ENCODE assay signal across 13 cellular contexts in the genomic region with DNA sequence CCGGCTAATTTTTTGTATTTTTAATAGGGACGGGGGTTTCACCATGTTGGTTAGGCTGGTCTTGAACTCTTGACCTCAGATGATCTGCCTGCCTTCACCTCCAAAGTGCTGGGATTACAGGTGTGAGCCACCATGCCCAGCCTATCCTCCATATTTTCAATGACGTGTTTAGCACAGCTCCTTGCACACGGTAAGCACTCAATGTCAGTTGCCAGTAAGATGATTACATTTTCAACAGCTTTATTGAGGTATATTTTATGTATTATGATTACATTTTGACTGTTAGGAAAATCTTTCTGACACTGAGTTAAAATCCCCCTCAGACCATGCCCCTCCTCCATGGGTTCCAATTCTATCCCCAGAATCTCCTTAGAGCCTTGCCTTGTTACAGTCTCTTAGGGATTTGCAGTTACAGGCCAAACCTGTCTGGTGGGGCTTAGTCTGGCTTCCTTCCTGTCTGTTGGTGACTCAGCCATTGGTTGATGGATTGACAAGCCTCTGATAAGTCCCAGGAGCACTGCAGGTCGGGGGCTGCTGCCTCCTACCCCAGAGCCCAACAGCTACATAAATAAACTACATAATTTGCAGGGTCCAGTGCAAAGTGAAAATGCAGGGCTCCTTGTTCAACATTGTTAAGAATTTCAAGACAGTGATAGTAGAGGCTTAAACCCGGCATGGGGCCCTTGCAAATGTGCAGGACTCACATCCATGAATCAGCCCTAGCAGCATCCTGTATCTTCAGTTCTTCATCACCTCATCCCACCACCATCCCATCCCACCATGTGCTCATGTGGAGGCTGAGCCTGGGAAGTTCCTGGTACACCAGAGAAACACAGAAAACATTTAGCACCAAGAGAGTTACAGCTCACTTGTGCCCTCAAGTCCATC. TPM values are rescaled to one million over a fixed set of nuclear protein-coding genes. Genes with fewer than 3 reads are reported as not detected.
DNase-seq lines count a peak whose midpoint lies in the region; ATAC-seq and TF ChIP-seq lines count a peak whose summit lies in the region.
"Had no signal": no experiment of that assay in that cellular context is flagged by ENCODE, and none has a peak within 500 bp of the region (broad histone marks: within the 10 kb centered on the region; RNA-seq: fewer than 3 reads in every experiment).

No MANE protein-coding gene starts in this region.

- TF ChIP-seq CTCF in A673 (conservative IDR thresholded peaks at IDR 0.05; ENCODE audit: low read depth, low read length) (no peak), H9 (conservative IDR thresholded peaks at IDR 0.05) (no peak), hepatocyte (IDR thresholded peaks at IDR 0.05; ENCODE audit: poor library complexity) (no peak), MM.1S (IDR thresholded peaks at IDR 0.05; ENCODE audit: low read length) (no peak), left lung (IDR thresholded peaks at IDR 0.05) (no peak)

- H3K4me3 Mint-ChIP-seq in H9 (no peak overlapping the region), T-helper 17 cell (no peak overlapping the region)
- H3K4me3 Mint-ChIP-seq: CD4-positive, alpha-beta T cell had no signal

- H3K14ac ChIP-seq in H9 (ENCODE audit: insufficient read depth, low read length): no peak overlapping the region

- no peak overlapping the region for H3K56ac ChIP-seq in H9 (ENCODE audit: insufficient read length, low read depth, low read length)

- no peaks in the 10 kb centered on the region; a peak in 1 of 7 replicates for H3K36me3 Mint-ChIP-seq in H9 (ENCODE audit: insufficient read depth in 1 of 3, low read depth in 3 of 3)
- no peaks in the 10 kb centered on the region for H3K36me3 Mint-ChIP-seq in T-helper 17 cell (ENCODE audit: low read depth)

- DNase-seq in A673 (ENCODE audit: low spot score) (peak; percentile 45), H9 (no peak), T-helper 17 cell (no peak), hepatocyte (ENCODE audit: low spot score) (peak; percentile 50), OCI-M2 (lab: John Stamatoyannopoulos, UW; ENCODE audit: unreplicated experiment) (no peak), DMS153 (lab: John Stamatoyannopoulos, UW) (no peak), MM.1S (no peak), left lung (no peak)
- DNase-seq: CD4-positive, alpha-beta T cell; kidney; Peyer's patch; stimulated activated CD8-positive, alpha-beta memory T cell treated with anti-CD3 and anti-CD28 coated beads, Interleukin-4, amount 100 ng/mL, for 48 hours had no signal

- WGBS in H9 (ENCODE audit: extremely low coverage, insufficient read length, low lambda C conversion rate): no CpG with 5 or more reads among the region's 6 CpGs
- WGBS in hepatocyte (ENCODE audit: low lambda C conversion rate, missing lambda C conversion rate): 55% methylated on average over 6 of the region's 6 CpGs

- H3K9me3 Mint-ChIP-seq in H9: no peaks in the 10 kb centered on the region
- H3K9me3 Mint-ChIP-seq: CD4-positive, alpha-beta T cell had no signal

- no peak overlapping the region for H3T11ph ChIP-seq in H9 (ENCODE audit: low read length)

- H4K20me1 ChIP-seq in H9 (ENCODE audit: control insufficient read depth, insufficient read depth, insufficient read length) (no peaks in the 10 kb centered on the region), hepatocyte (ENCODE audit: insufficient read depth, poor library complexity, severe bottlenecking) (no peaks in the 10 kb centered on the region), MM.1S (ENCODE audit: insufficient read depth, low read length) (no peaks in the 10 kb centered on the region)

- no peak overlapping the region for H3K23ac ChIP-seq in H9 (ENCODE audit: insufficient read length, low read depth, low read length)

- H3F3A ChIP-seq in MM.1S (ENCODE audit: insufficient read depth, low read length): no peaks in the 10 kb centered on the region

- H3K4me2 ChIP-seq in H9 (ENCODE audit: insufficient read depth, insufficient read length, low read length) (no peak overlapping the region), hepatocyte (no peak overlapping the region), MM.1S (ENCODE audit: low read depth, low read length) (no peak overlapping the region)

- H2BK5ac ChIP-seq in H9 (ENCODE audit: insufficient read length, low read length): no peak overlapping the region

- peaks cover 12% of the 10 kb centered on the region for H3K4me1 ChIP-seq in A673 (ENCODE audit: insufficient read depth, low read length, poor library complexity, severe bottlenecking)
- no peaks in the 10 kb centered on the region; the same call in 1 of the 2 replicates for H3K4me1 ChIP-seq in H9 (ENCODE audit: insufficient read depth, low read length)
- peaks cover 9% of the 10 kb centered on the region for H3K4me1 ChIP-seq in hepatocyte (ENCODE audit: insufficient read depth)
- H3K4me1 ChIP-seq in MM.1S (ENCODE audit: low read length): no peaks in the 10 kb centered on the region
- H3K4me1 ChIP-seq in left lung: peaks cover 6 to 9% of the 10 kb centered on the region in 2 donors
- H3K4me1 ChIP-seq: Peyer's patch had no signal

- H3K27ac ChIP-seq in A673 (ENCODE audit: low read depth, low read length, poor library complexity, severe bottlenecking) (no peak overlapping the region), H9 (ENCODE audit: insufficient read length, low read depth, low read length) (no peak overlapping the region), hepatocyte (peak overlapping the region; percentile 51), MM.1S (ENCODE audit: low read length) (no peak overlapping the region), left lung (no peak overlapping the region)
- H3K27ac ChIP-seq: Peyer's patch had no signal

- intact Hi-C loops in A673 (cut with micrococcal nuclease; ENCODE audit: unreplicated experiment) (no loop called here), left lung (cut with DNase I) (no loop called here)

- no peaks in the 10 kb centered on the region for H3K79me1 ChIP-seq in H9 (ENCODE audit: insufficient read depth, low read depth, low read length, poor library complexity, severe bottlenecking)

- no peak overlapping the region for H4K5ac ChIP-seq in H9 (ENCODE audit: insufficient read length, low read depth, low read length)

- no peak overlapping the region for H3K9ac ChIP-seq in H9 (ENCODE audit: extremely low read depth, insufficient read length, low read length)
- no peak overlapping the region for H3K9ac ChIP-seq in MM.1S (ENCODE audit: low read length)

- H2AK5ac ChIP-seq in H9 (ENCODE audit: insufficient read length, low read length): no peak overlapping the region

- H4K91ac ChIP-seq in H9 (ENCODE audit: insufficient read length, low read depth, low read length): no peak overlapping the region

- H3K79me2 ChIP-seq in H9 (ENCODE audit: insufficient read depth, low read length) (no peaks in the 10 kb centered on the region), hepatocyte (no peaks in the 10 kb centered on the region), MM.1S (ENCODE audit: low read length) (no peaks in the 10 kb centered on the region)

- BruUV-seq in A673 (replicated peaks; lab: Mats Ljungman, UMichigan): no TSS peak

- no peaks in the 10 kb centered on the region for H3K36me3 ChIP-seq in A673 (ENCODE audit: insufficient read depth, low read length, poor library complexity, severe bottlenecking)
- no peaks in the 10 kb centered on the region for H3K36me3 ChIP-seq in hepatocyte (replicated peaks; ENCODE audit: insufficient read depth, low read depth)
- H3K36me3 ChIP-seq in MM.1S (replicated peaks; ENCODE audit: insufficient read depth, low read length): no peaks in the 10 kb centered on the region
- H3K36me3 ChIP-seq in left lung: no peaks in the 10 kb centered on the region
- H3K36me3 ChIP-seq: Peyer's patch had no signal

- no peak overlapping the region for H3K18ac ChIP-seq in H9 (ENCODE audit: insufficient read length, low read depth, low read length)

- H2BK15ac ChIP-seq in H9 (ENCODE audit: low read depth, low read length): no peak overlapping the region

- POLR2A ChIA-PET in A673 (lab: Charles Lee; ENCODE audit: low non-redundant PET): no interaction called here

- no peak overlapping the region for H3K4ac ChIP-seq in H9 (ENCODE audit: low read depth, low read length)

- H3K9me3 ChIP-seq in A673 (ENCODE audit: low read depth, low read length, poor library complexity, severe bottlenecking): no peaks in the 10 kb centered on the region
- no peaks in the 10 kb centered on the region for H3K9me3 ChIP-seq in H9 (ENCODE audit: control insufficient read depth, low read depth, low read length)
- no peaks in the 10 kb centered on the region for H3K9me3 ChIP-seq in T-helper 17 cell (ENCODE audit: control insufficient read depth, low read length, poor library complexity, severe bottlenecking)
- H3K9me3 ChIP-seq in hepatocyte (ENCODE audit: low read depth): no peaks in the 10 kb centered on the region
- H3K9me3 ChIP-seq in MM.1S (replicated peaks; ENCODE audit: insufficient read depth, low read length): no peaks in the 10 kb centered on the region
- no peaks in the 10 kb centered on the region for H3K9me3 ChIP-seq in left lung
- H3K9me3 ChIP-seq: Peyer's patch had no signal

- H2AFZ ChIP-seq in H9 (ENCODE audit: low read length) (no peak overlapping the region), hepatocyte (no peak overlapping the region), MM.1S (ENCODE audit: low read length) (no peak overlapping the region)

- H3K27me3 ChIP-seq in A673 (replicated peaks; ENCODE audit: insufficient read depth, low read depth, low read length, poor library complexity) (no peaks in the 10 kb centered on the region), H9 (ENCODE audit: insufficient read depth, low read length) (no peaks in the 10 kb centered on the region), hepatocyte (no peaks in the 10 kb centered on the region), MM.1S (replicated peaks; ENCODE audit: insufficient read depth, low read length) (no peaks in the 10 kb centered on the region), left lung (no peaks in the 10 kb centered on the region)
- H3K27me3 ChIP-seq: Peyer's patch had no signal

- ATAC-seq in T-helper 17 cell (no peak), left lung (no peak)

- no peak overlapping the region for H4K8ac ChIP-seq in H9 (replicated peaks; ENCODE audit: insufficient read length, low read depth, low read length)

- no peak overlapping the region for H3K4me3 ChIP-seq in A673 (ENCODE audit: low read depth, low read length, poor library complexity, severe bottlenecking)
- H3K4me3 ChIP-seq in hepatocyte: no peak overlapping the region
- H3K4me3 ChIP-seq in MM.1S (ENCODE audit: low read length): no peak overlapping the region
- no peak overlapping the region for H3K4me3 ChIP-seq in left lung
- H3K4me3 ChIP-seq: Peyer's patch had no signal

- H3K27me3 Mint-ChIP-seq in H9 (ENCODE audit: low read depth) (no peaks in the 10 kb centered on the region), T-helper 17 cell (no peaks in the 10 kb centered on the region)
- H3K27me3 Mint-ChIP-seq: CD4-positive, alpha-beta T cell had no signal

- H2BK120ac ChIP-seq in H9 (ENCODE audit: low read depth, low read length, poor library complexity, severe bottlenecking): no peak overlapping the region

- H2BK20ac ChIP-seq in H9 (ENCODE audit: low read depth, low read length, poor library complexity, severe bottlenecking): no peak overlapping the region

- H3K4me1 Mint-ChIP-seq in H9 (peaks cover 21 to 23% of the 10 kb centered on the region in 2 experiments), T-helper 17 cell (peaks cover 6% of the 10 kb centered on the region)

- no peaks in the 10 kb centered on the region for H3K23me2 ChIP-seq in H9 (ENCODE audit: insufficient read length, low read depth, low read length, poor library complexity, severe bottlenecking)

- H3K27ac Mint-ChIP-seq in H9: peak overlapping the region; percentile 40 to 86 (median 55); a peak in 5 of 7 replicates
- peak overlapping the region; percentile 43 for H3K27ac Mint-ChIP-seq in T-helper 17 cell
- H3K27ac Mint-ChIP-seq: CD4-positive, alpha-beta T cell had no signal

- CTCF ChIA-PET in A673 (lab: Charles Lee): no interaction called here

- H3K9me2 ChIP-seq in hepatocyte (replicated peaks; ENCODE audit: insufficient read depth) (no peaks in the 10 kb centered on the region), MM.1S (replicated peaks; ENCODE audit: insufficient read depth, low read length) (no peaks in the 10 kb centered on the region)

- H2BK12ac ChIP-seq in H9 (ENCODE audit: insufficient read length, low read depth, low read length): no peak overlapping the region

RNA-seq across cellular contexts. Expression of a gene that starts 23.4 kb away (rescaled TPM):
- 52.1 and 53.4 TPM in 2 replicates for total RNA-seq in A673 (2021)
- total RNA-seq in H9 (2021): 69.1 and 70.3 TPM in 2 replicates
- 1 to 10 TPM; 1.9 to 3.9 TPM for total RNA-seq in T-helper 17 cell
- 14.8 and 19.0 TPM in 2 replicates for total RNA-seq in hepatocyte
- 8.9 and 9.0 TPM in 2 replicates for polyA plus RNA-seq in hepatocyte
- total RNA-seq in left lung: 10 to 100 TPM; 13.4 to 24.8 TPM

RNA-seq across cellular contexts. Expression of a gene that starts 41.8 kb away (rescaled TPM):
- total RNA-seq in A673 (2021): not detected in 2 replicates
- 0.44 and 0.90 TPM in 2 replicates for total RNA-seq in H9 (2021)
- total RNA-seq in T-helper 17 cell: 10 to 100 TPM; 33.1 to 41.9 TPM
- total RNA-seq in hepatocyte: 0.47 and 1.5 TPM in 2 replicates
- 0.89 and 0.97 TPM in 2 replicates for polyA plus RNA-seq in hepatocyte
- total RNA-seq in left lung: 1 to 10 TPM in 1 of 2 donors, not detected in 1; 1.6 TPM
- total RNA-seq: pulmonary artery endothelial cell had no signal

RNA-seq across cellular contexts. Expression of a gene that starts 51.5 kb away (rescaled TPM):
- total RNA-seq in A673 (2021) (23.1 and 25.9 TPM in 2 replicates), H9 (2021) (20.6 and 21.2 TPM in 2 replicates), T-helper 17 cell (10 to 100 TPM; 13.5 to 16.8 TPM), hepatocyte (34.4 and 36.2 TPM in 2 replicates), left lung (10 to 100 TPM; 34.4 to 34.6 TPM)
- 5.4 and 8.0 TPM in 2 replicates for polyA plus RNA-seq in hepatocyte

Comparison
In these comparisons a context has a peak if more than half of its experiments do, and no peak if none do; other contexts are left out.
1. DNase-seq: peak in A673 (single experiment) and hepatocyte (single experiment); none in H9 (single experiment), T-helper 17 cell (0 of 3), OCI-M2 (single experiment), DMS153 (single experiment), MM.1S (single experiment) and left lung (0 of 2).
2. RNA of a gene that starts 41.8 kb away (total RNA-seq): 33.1 to 41.9 TPM in T-helper 17 cell; 1.6 TPM in left lung, 0.44 to 0.90 TPM in H9, 0.47 to 1.5 TPM in hepatocyte and not detected in A673; every median in the first group is over 10 times any median in the second.